Comparison of ENCODE assay signal across 8 cellular contexts in genomic region chr1:46303872-46304326, GRCh38. TPM values are rescaled to one million over a fixed set of nuclear protein-coding genes. Genes with fewer than 3 reads are reported as not detected.
DNase-seq lines count a peak whose midpoint lies in the region; ATAC-seq, FAIRE-seq and TF ChIP-seq lines count a peak whose summit lies in the region.

No MANE protein-coding gene starts in this region.

- H3K4me2 ChIP-seq in H1 (ENCODE audit: insufficient read depth in 1 of 2, low read depth in 2 of 2, low read length in 2 of 2): peak overlapping the region; percentile 67 to 80
- peak overlapping the region; percentile 89 for H3K4me2 ChIP-seq in neural progenitor cell

- H3K23me2 ChIP-seq in H1 (ENCODE audit: low read depth, low read length): peaks cover 8% of the 10 kb centered on the region; the same call in 1 of the 2 replicates

- peaks cover 44% of the 10 kb centered on the region for H3K4me1 ChIP-seq in CD8-positive, alpha-beta T cell (ENCODE audit: insufficient read depth, low read length)
- H3K4me1 ChIP-seq in H1 (replicated peaks in 1 of 4; ENCODE audit: control insufficient read depth in 3 of 4, insufficient read depth in 4 of 4, low read length in 3 of 4) (peaks cover 5 to 19% (median 13%) of the 10 kb centered on the region in 4 experiments), neural progenitor cell (peaks cover 26% of the 10 kb centered on the region)

- H4K8ac ChIP-seq in H1 (ENCODE audit: extremely low read depth, insufficient read depth, low read length): peak overlapping the region; percentile 96; the same call in 1 of the 2 replicates

- H3K4me3 ChIP-seq in CD8-positive, alpha-beta T cell (ENCODE audit: low read depth, low read length): peak overlapping the region; percentile 88
- H3K4me3 ChIP-seq in NB4 (ENCODE audit: low read depth, low read length) (peak overlapping the region; percentile 98), H1 (ENCODE audit: extremely low read depth in 1 of 4, insufficient read depth in 2 of 4, low read depth in 3 of 4, low read length in 4 of 4) (peak overlapping the region; percentile 84 to 97 (median 90)), neural progenitor cell (peak overlapping the region; percentile 81)

- H2BK5ac ChIP-seq in H1 (ENCODE audit: low read depth, low read length): peak overlapping the region; percentile 20; the same call in 1 of the 2 replicates

- ATAC-seq in CD8-positive, alpha-beta T cell: no peak
- ATAC-seq in HG03342 (IDR thresholded peaks at IDR 0.05; ENCODE audit: unreplicated experiment): no peak
- no peak for ATAC-seq in GM18907 (IDR thresholded peaks at IDR 0.05; ENCODE audit: unreplicated experiment)

- H2BK15ac ChIP-seq in H1 (ENCODE audit: low read length): no peak overlapping the region

- peak overlapping the region; percentile 74 for H4K5ac ChIP-seq in H1 (ENCODE audit: insufficient read length, low read depth, low read length)

- H3K36me3 Mint-ChIP-seq in CD8-positive, alpha-beta T cell: peaks cover 23% of the 10 kb centered on the region
- peaks cover 10% of the 10 kb centered on the region for H3K36me3 Mint-ChIP-seq in neural progenitor cell

- peak overlapping the region; percentile 19 for H3K4ac ChIP-seq in H1 (replicated peaks; ENCODE audit: insufficient read length, low read depth, low read length)

- H3K27me3 Mint-ChIP-seq in CD8-positive, alpha-beta T cell (ENCODE audit: low read depth): no peaks in the 10 kb centered on the region
- H3K27me3 Mint-ChIP-seq in neural progenitor cell (ENCODE audit: insufficient read depth, low read depth): peaks cover 5% of the 10 kb centered on the region

- H3K27me3 ChIP-seq in CD8-positive, alpha-beta T cell (ENCODE audit: insufficient read depth, low read length): no peaks in the 10 kb centered on the region
- no peaks in the 10 kb centered on the region for H3K27me3 ChIP-seq in H1 (replicated peaks in 1 of 4; ENCODE audit: control insufficient read depth in 3 of 4, extremely low read depth in 1 of 4, insufficient read depth in 3 of 4, low read length in 3 of 4)
- H3K27me3 ChIP-seq in neural progenitor cell: no peaks in the 10 kb centered on the region

- TF ChIP-seq RAD21 in H1 (IDR thresholded peaks at IDR 0.05 in 1 of 2, conservative IDR thresholded peaks at IDR 0.05 in 1 of 2; ENCODE audit: low read depth in 2 of 2, low read length in 2 of 2): no peak

- H2AFZ ChIP-seq in H1 (ENCODE audit: low read length): no peak overlapping the region
- no peak overlapping the region for H2AFZ ChIP-seq in neural progenitor cell (replicated peaks)

- TF ChIP-seq POLR2A in NB4 (IDR thresholded peaks at IDR 0.05; ENCODE audit: extremely low read depth, insufficient read length) (no peak), H1 (IDR thresholded peaks at IDR 0.05; ENCODE audit: control extremely low read depth in 1 of 2, low read depth in 2 of 2, low read length in 2 of 2) (no peak)

- TF ChIP-seq CTCF in CD8-positive, alpha-beta T cell (IDR thresholded peaks at IDR 0.05): no peak
- TF ChIP-seq CTCF in NB4 (IDR thresholded peaks at IDR 0.05; ENCODE audit: low read depth, low read length) (no peak), H1 (IDR thresholded peaks at IDR 0.05; ENCODE audit: control extremely low read depth in 1 of 3, insufficient read depth in 1 of 3, low read depth in 1 of 3, low read length in 3 of 3) (no peak), neural progenitor cell (IDR thresholded peaks at IDR 0.05) (no peak)

- peak overlapping the region; percentile 72 for H4K91ac ChIP-seq in H1 (replicated peaks; ENCODE audit: insufficient read length, low read length)

- TF ChIP-seq EP300 in H1 (IDR thresholded peaks at IDR 0.05; ENCODE audit: borderline replicate concordance in 1 of 2, low read depth in 2 of 2, low read length in 2 of 2): no peak

- peaks cover 27% of the 10 kb centered on the region for H3F3A ChIP-seq in neural progenitor cell (ENCODE audit: low read depth)

- intact Hi-C loops in CD8-positive, alpha-beta T cell (cut with DNase I, micrococcal nuclease): loop anchor here (1.0 to 5.0 kb wide), 6 partner anchors 36 to 617 kb away; partner anchors contain the start of genes GPBP1L1 (in 2 of the 2), NSUN4 (in 2 of the 2), POMGNT1 (in 2 of the 2) and RAD54L (in 1 of the 2)

- no peak overlapping the region for H3K23ac ChIP-seq in H1 (ENCODE audit: insufficient read length)

- H2AK5ac ChIP-seq in H1 (ENCODE audit: low read depth, low read length): 0 out of 2 replicates have a peak overlapping the region, but pooled peaks have one; percentile 41

- peak overlapping the region; percentile 57 for H3K56ac ChIP-seq in H1 (replicated peaks; ENCODE audit: insufficient read length, low read depth, low read length)

- no peaks in the 10 kb centered on the region for H3K9me3 ChIP-seq in CD8-positive, alpha-beta T cell (ENCODE audit: low read length)
- H3K9me3 ChIP-seq in H1 (ENCODE audit: insufficient read depth in 2 of 2, low read depth in 1 of 2, low read length in 1 of 2) (no peaks in the 10 kb centered on the region), neural progenitor cell (ENCODE audit: low read depth) (no peaks in the 10 kb centered on the region)

- peaks cover 58% of the 10 kb centered on the region for H3K4me1 Mint-ChIP-seq in CD8-positive, alpha-beta T cell (ENCODE audit: low read depth)
- H3K4me1 Mint-ChIP-seq in neural progenitor cell: peaks cover 32% of the 10 kb centered on the region

- H2BK120ac ChIP-seq in H1 (replicated peaks; ENCODE audit: low read depth, low read length): no peak overlapping the region

- peak overlapping the region; percentile 63; the same call in 1 of the 2 replicates for H3K18ac ChIP-seq in H1 (ENCODE audit: extremely low read depth, low read length)

- 1% methylated on average over 14 of the region's 14 CpGs; no CpG with 5 or more reads in 1 of the 2 experiments for WGBS in H1 (ENCODE audit: extremely low coverage in 1 of 2, insufficient coverage in 1 of 2, insufficient read length in 1 of 2, insufficient replicate concordance in 2 of 2, low coverage in 1 of 2, low lambda C conversion rate in 2 of 2, missing lambda C conversion rate in 1 of 2), 2 experiments

- FAIRE-seq in H1 (lab: Jason Lieb, UNC): no peak

- H2BK12ac ChIP-seq in H1 (ENCODE audit: low read depth, low read length): peak overlapping the region; percentile 62; the same call in 1 of the 2 replicates

- CTCF ChIA-PET in CD8-positive, alpha-beta T cell (lab: Charles Lee): interaction anchor here (1.1 to 1.4 kb wide), 4 partner anchors 13 to 57 kb away, joined by 3 to 6 read pairs (median 4); no protein-coding TSS in a partner anchor
- CTCF ChIA-PET in H1 (lab: Charles Lee; ENCODE audit: partially characterized antibody): interaction anchor here (0.6 to 2.3 kb wide), 13 partner anchors 14 to 859 kb away, joined by 3 to 21 read pairs (median 4); partner anchors contain the start of gene NSUN4

- no peaks in the 10 kb centered on the region for H3K36me3 ChIP-seq in CD8-positive, alpha-beta T cell (ENCODE audit: insufficient read depth, low read length)
- peaks cover 0 to 15% (median 0%) of the 10 kb centered on the region in 4 experiments; a peak in 3 of 8 replicates for H3K36me3 ChIP-seq in H1 (ENCODE audit: control insufficient read depth in 2 of 4, insufficient read depth in 4 of 4, low read length in 3 of 4)
- H3K36me3 ChIP-seq in neural progenitor cell: peaks cover 2% of the 10 kb centered on the region

- peak overlapping the region; percentile 97 for H3K4me3 Mint-ChIP-seq in CD8-positive, alpha-beta T cell
- H3K4me3 Mint-ChIP-seq in neural progenitor cell: peak overlapping the region; percentile 100

- H2BK20ac ChIP-seq in H1 (ENCODE audit: low read length): no peak overlapping the region

- H3K27ac ChIP-seq in CD8-positive, alpha-beta T cell (ENCODE audit: low read depth, low read length): peak overlapping the region; percentile 84
- H3K27ac ChIP-seq in H1 (ENCODE audit: low read depth, low read length): peak overlapping the region; percentile 92
- peak overlapping the region; percentile 97 for H3K27ac ChIP-seq in neural progenitor cell

- peak in 1 of 7 experiments; percentile 11 for DNase-seq in CD8-positive, alpha-beta T cell
- DNase-seq in NB4 (ENCODE audit: low read depth) (peak; percentile 28), H1 (ENCODE audit: low read depth in 1 of 2, low spot score in 2 of 2) (no peak), neural progenitor cell (ENCODE audit: low spot score) (no peak), HuH-7.5 (ENCODE audit: low spot score) (no peak), NCI-H2196 treated with DMSO at 0.1 percent for 48 hours (lab: John Stamatoyannopoulos, UW; ENCODE audit: unreplicated experiment) (no peak)

- H3K14ac ChIP-seq in H1 (ENCODE audit: insufficient read length): no peak overlapping the region

- POLR2A ChIA-PET in CD8-positive, alpha-beta T cell (lab: Charles Lee): interaction anchor here (0.8 to 2.3 kb wide), 7 partner anchors 13 to 805 kb away, joined by 3 to 16 read pairs (median 6); partner anchors contain the start of genes CCDC163, NSUN4 and RAD54L
- POLR2A ChIA-PET in H1 (lab: Charles Lee; ENCODE audit: partially characterized antibody): interaction anchor here (1.1 to 33.1 kb wide), 20 partner anchors 8 to 110 kb away, joined by 3 to 689 read pairs (median 10); partner anchors contain the start of genes NSUN4 and RAD54L

- peaks cover 41 to 84% of the 10 kb centered on the region in 2 experiments for H3K79me2 ChIP-seq in H1 (ENCODE audit: control insufficient read depth in 1 of 2, insufficient read depth in 2 of 2, low read length in 2 of 2)
- H3K79me2 ChIP-seq in neural progenitor cell (ENCODE audit: low read depth): peaks cover 95% of the 10 kb centered on the region

- H3K27ac Mint-ChIP-seq in CD8-positive, alpha-beta T cell: peak overlapping the region; percentile 96
- peak overlapping the region; percentile 100 for H3K27ac Mint-ChIP-seq in neural progenitor cell

- H3K79me1 ChIP-seq in H1 (ENCODE audit: low read depth, low read length): no peaks in the 10 kb centered on the region

- H3K9me3 Mint-ChIP-seq in CD8-positive, alpha-beta T cell: no peaks in the 10 kb centered on the region
- no peaks in the 10 kb centered on the region for H3K9me3 Mint-ChIP-seq in neural progenitor cell

- H3K9ac ChIP-seq in H1 (replicated peaks in 1 of 4; ENCODE audit: extremely low read depth in 1 of 4, low read depth in 3 of 4, low read length in 3 of 4) (peak overlapping the region; percentile 80 to 87 (median 84)), neural progenitor cell (peak overlapping the region; percentile 90)

- H4K20me1 ChIP-seq in H1 (replicated peaks in 1 of 2; ENCODE audit: control insufficient read depth in 1 of 2, insufficient read depth in 2 of 2, low read length in 2 of 2) (peaks cover 9 to 13% of the 10 kb centered on the region in 2 experiments), neural progenitor cell (ENCODE audit: low read depth) (peaks cover 49% of the 10 kb centered on the region)

RNA-seq across cellular contexts. Expression of gene UQCRH, which starts 0.4 kb away (rescaled TPM):
- 100 to 1,000 TPM; 100 to 118 TPM for total RNA-seq in CD8-positive, alpha-beta T cell
- total RNA-seq in H1 (2021; fragmentation: NEBNext Ultra II Directional; extraction: Animal tissue kit (Norgen Biotek cat#: 25700)): 621 and 626 TPM in 2 replicates
- 565 and 1,112 TPM in 2 replicates for polyA plus RNA-seq in H1 (2011; rRNA removed)
- polyA plus RNA-seq in H1 (2011; cell fraction: cytosol; rRNA removed): 1,400 TPM
- polyA plus RNA-seq in H1 (2011; cell fraction: nucleus; rRNA removed): 92.1 TPM
- 810 to 1,275 TPM (median 1,000 TPM) in 4 replicates for polyA plus RNA-seq in H1 (2012, experiment 1 of 2)
- polyA plus RNA-seq in H1 (2012, experiment 2 of 2): 709 TPM
- polyA plus RNA-seq in H1 (2013, experiment 1 of 2): 826 TPM
- 891 TPM for polyA plus RNA-seq in H1 (2013, experiment 2 of 2)
- polyA minus RNA-seq in H1 (2011; rRNA and poly(A)+ RNA removed): 77.4 and 81.2 TPM in 2 replicates
- 128 TPM for polyA minus RNA-seq in H1 (2011; cell fraction: cytosol; rRNA and poly(A)+ RNA removed)
- 98.4 TPM for polyA minus RNA-seq in H1 (2011; cell fraction: nucleus; rRNA and poly(A)+ RNA removed)
- total RNA-seq in neural progenitor cell (ENCODE audit: low replicate concordance): 613 and 872 TPM in 2 replicates

RNA-seq across cellular contexts. Expression of gene LRRC41, which starts 0.5 kb away (rescaled TPM):
- total RNA-seq in CD8-positive, alpha-beta T cell: 10 to 100 TPM; 25.5 to 27.1 TPM
- 36.8 and 37.2 TPM in 2 replicates for total RNA-seq in H1 (2021; fragmentation: NEBNext Ultra II Directional; extraction: Animal tissue kit (Norgen Biotek cat#: 25700))
- polyA plus RNA-seq in H1 (2011; rRNA removed): 51.2 and 57.3 TPM in 2 replicates
- polyA plus RNA-seq in H1 (2011; cell fraction: cytosol; rRNA removed): 36.0 TPM
- 42.9 TPM for polyA plus RNA-seq in H1 (2011; cell fraction: nucleus; rRNA removed)
- 23.4 to 34.0 TPM (median 31.5 TPM) in 4 replicates for polyA plus RNA-seq in H1 (2012, experiment 1 of 2)
- polyA plus RNA-seq in H1 (2012, experiment 2 of 2): 46.0 TPM
- polyA plus RNA-seq in H1 (2013, experiment 1 of 2): 18.3 TPM
- 17.6 TPM for polyA plus RNA-seq in H1 (2013, experiment 2 of 2)
- 45.2 and 46.3 TPM in 2 replicates for polyA minus RNA-seq in H1 (2011; rRNA and poly(A)+ RNA removed)
- 26.7 TPM for polyA minus RNA-seq in H1 (2011; cell fraction: cytosol; rRNA and poly(A)+ RNA removed)
- 25.9 TPM for polyA minus RNA-seq in H1 (2011; cell fraction: nucleus; rRNA and poly(A)+ RNA removed)
- 43.1 and 86.2 TPM in 2 replicates for total RNA-seq in neural progenitor cell (ENCODE audit: low replicate concordance)

RNA-seq across cellular contexts. Expression of gene NSUN4, which starts 36.7 kb away (rescaled TPM):
- 10 to 100 TPM; 31.0 to 35.0 TPM for total RNA-seq in CD8-positive, alpha-beta T cell
- total RNA-seq in H1 (2021; fragmentation: NEBNext Ultra II Directional; extraction: Animal tissue kit (Norgen Biotek cat#: 25700)): 13.7 and 15.7 TPM in 2 replicates
- 9.7 and 12.2 TPM in 2 replicates for polyA plus RNA-seq in H1 (2011; rRNA removed)
- 14.8 TPM for polyA plus RNA-seq in H1 (2011; cell fraction: cytosol; rRNA removed)
- 19.8 TPM for polyA plus RNA-seq in H1 (2011; cell fraction: nucleus; rRNA removed)
- 10.3 to 13.3 TPM (median 11.7 TPM) in 4 replicates for polyA plus RNA-seq in H1 (2012, experiment 1 of 2)
- 7.3 TPM for polyA plus RNA-seq in H1 (2012, experiment 2 of 2)
- 14.2 TPM for polyA plus RNA-seq in H1 (2013, experiment 1 of 2)
- polyA plus RNA-seq in H1 (2013, experiment 2 of 2): 14.1 TPM
- polyA minus RNA-seq in H1 (2011; rRNA and poly(A)+ RNA removed): 40.3 and 52.7 TPM in 2 replicates
- polyA minus RNA-seq in H1 (2011; cell fraction: cytosol; rRNA and poly(A)+ RNA removed): 12.5 TPM
- polyA minus RNA-seq in H1 (2011; cell fraction: nucleus; rRNA and poly(A)+ RNA removed): 22.4 TPM
- 12.4 and 17.0 TPM in 2 replicates for total RNA-seq in neural progenitor cell (ENCODE audit: low replicate concordance)

RNA-seq across cellular contexts. Expression of gene RAD54L, which starts 56.3 kb away (rescaled TPM):
- 1 to 10 TPM in 1 of 2 experiments, under 1 TPM in 1; 0.56 to 1.4 TPM for total RNA-seq in CD8-positive, alpha-beta T cell
- total RNA-seq in H1 (2021; fragmentation: NEBNext Ultra II Directional; extraction: Animal tissue kit (Norgen Biotek cat#: 25700)): 47.9 and 50.3 TPM in 2 replicates
- polyA plus RNA-seq in H1 (2011; rRNA removed): 42.4 and 43.5 TPM in 2 replicates
- polyA plus RNA-seq in H1 (2011; cell fraction: cytosol; rRNA removed): 29.6 TPM
- polyA plus RNA-seq in H1 (2011; cell fraction: nucleus; rRNA removed): 74.0 TPM
- 35.3 to 52.0 TPM (median 47.8 TPM) in 4 replicates for polyA plus RNA-seq in H1 (2012, experiment 1 of 2)
- polyA plus RNA-seq in H1 (2012, experiment 2 of 2): 25.3 TPM
- 18.8 TPM for polyA plus RNA-seq in H1 (2013, experiment 1 of 2)
- 19.3 TPM for polyA plus RNA-seq in H1 (2013, experiment 2 of 2)
- 45.8 and 56.7 TPM in 2 replicates for polyA minus RNA-seq in H1 (2011; rRNA and poly(A)+ RNA removed)
- polyA minus RNA-seq in H1 (2011; cell fraction: cytosol; rRNA and poly(A)+ RNA removed): 32.2 TPM
- polyA minus RNA-seq in H1 (2011; cell fraction: nucleus; rRNA and poly(A)+ RNA removed): 32.2 TPM
- 22.2 and 38.2 TPM in 2 replicates for total RNA-seq in neural progenitor cell (ENCODE audit: low replicate concordance)
